ENCODE assay signal across 10 cellular contexts in the genomic region with DNA sequence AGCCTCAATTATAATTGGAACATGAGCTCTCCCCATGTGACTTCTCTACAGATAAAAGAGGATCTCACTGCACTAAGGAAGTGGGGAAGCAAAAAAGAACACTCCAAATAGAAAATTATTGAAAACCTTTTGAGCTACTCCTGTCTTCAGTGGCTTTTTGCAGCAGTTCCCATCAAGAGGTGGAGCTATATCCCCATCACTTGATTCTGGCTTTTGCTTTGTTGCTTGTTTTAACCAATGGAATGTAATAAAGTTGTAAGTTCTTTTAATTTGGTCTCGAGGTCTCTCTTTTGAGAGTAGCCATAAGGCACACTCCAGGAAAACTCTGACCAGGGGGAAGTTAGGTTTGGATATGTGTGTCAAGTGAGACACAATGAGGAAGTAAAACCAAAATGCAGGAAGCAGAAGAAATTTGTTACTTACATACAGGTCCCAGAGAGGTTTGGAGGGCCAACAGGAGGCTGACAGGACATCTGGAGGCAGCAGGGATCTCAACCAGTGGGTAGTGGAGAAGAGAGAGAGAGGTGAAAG.
DNase-seq lines count a peak whose midpoint lies in the region; ATAC-seq and TF ChIP-seq lines count a peak whose summit lies in the region.
"Had no signal": no experiment of that assay in that cellular context is flagged by ENCODE, and none has a peak within 500 bp of the region (broad histone marks: within the 10 kb centered on the region; RNA-seq: fewer than 3 reads in every experiment).

No MANE protein-coding gene starts in this region.

- no peak overlapping the region for H3K4me2 ChIP-seq in MM.1S (ENCODE audit: low read depth, low read length)

- no peaks in the 10 kb centered on the region for H3K27me3 Mint-ChIP-seq in activated T-cell treated with anti-CD3 and anti-CD28 coated beads, Interleukin-2, amount 50 U/mL, for 4 hours (ENCODE audit: low read depth)

- ATAC-seq in HG02973 (IDR thresholded peaks at IDR 0.05; ENCODE audit: unreplicated experiment), result peak; percentile 24
- ATAC-seq in activated T-cell treated with anti-CD3 and anti-CD28 coated beads, Interleukin-2, amount 50 U/mL, for 4 hours, result no peak

- H3K9me3 ChIP-seq in esophagus muscularis mucosa (no peaks in the 10 kb centered on the region), MM.1S (replicated peaks; ENCODE audit: insufficient read depth, low read length) (no peaks in the 10 kb centered on the region)
- H3K9me3 ChIP-seq: right lobe of liver had no signal

- no peak for TF ChIP-seq EP300 in esophagus muscularis mucosa (IDR thresholded peaks at IDR 0.05)

- no peaks in the 10 kb centered on the region for H3K36me3 Mint-ChIP-seq in activated T-cell treated with anti-CD3 and anti-CD28 coated beads, Interleukin-2, amount 50 U/mL, for 4 hours (ENCODE audit: insufficient read depth)

- TF ChIP-seq POLR2A in esophagus muscularis mucosa (IDR thresholded peaks at IDR 0.05; ENCODE audit: low read depth), result no peak

- H2AFZ ChIP-seq in MM.1S (ENCODE audit: low read length), result no peak overlapping the region

- intact Hi-C loops in esophagus muscularis mucosa (cut with DNase I), result no loop called here

- H3K4me3 ChIP-seq in esophagus muscularis mucosa, result no peak overlapping the region
- no peak overlapping the region for H3K4me3 ChIP-seq in MM.1S (ENCODE audit: low read length)
- H3K4me3 ChIP-seq: right lobe of liver had no signal

- H3K9ac ChIP-seq in MM.1S (ENCODE audit: low read length), result no peak overlapping the region

- no peak for TF ChIP-seq CTCF in esophagus muscularis mucosa (IDR thresholded peaks at IDR 0.05)
- no peak; the same call in 1 of the 2 replicates for TF ChIP-seq CTCF in MM.1S (IDR thresholded peaks at IDR 0.05; ENCODE audit: low read length)

- H3K36me3 ChIP-seq in esophagus muscularis mucosa (no peaks in the 10 kb centered on the region), MM.1S (replicated peaks; ENCODE audit: insufficient read depth, low read length) (no peaks in the 10 kb centered on the region)
- H3K36me3 ChIP-seq: right lobe of liver had no signal

- no peaks in the 10 kb centered on the region for H3K79me2 ChIP-seq in MM.1S (ENCODE audit: low read length)

- no peak overlapping the region for H3K27ac ChIP-seq in esophagus muscularis mucosa (replicated peaks in 1 of 4)
- H3K27ac ChIP-seq in MM.1S (ENCODE audit: low read length), result no peak overlapping the region
- H3K27ac ChIP-seq: right lobe of liver had no signal

- H3K4me1 Mint-ChIP-seq in activated T-cell treated with anti-CD3 and anti-CD28 coated beads, Interleukin-2, amount 50 U/mL, for 4 hours (ENCODE audit: low read depth), result no peaks in the 10 kb centered on the region

- 58% methylated on average over 1 of the region's 1 CpG for WGBS in esophagus muscularis mucosa

- H3K9me3 Mint-ChIP-seq in activated T-cell treated with anti-CD3 and anti-CD28 coated beads, Interleukin-2, amount 50 U/mL, for 4 hours, result no peaks in the 10 kb centered on the region

- H3K4me1 ChIP-seq in esophagus muscularis mucosa (no peaks in the 10 kb centered on the region), MM.1S (ENCODE audit: low read length) (0 out of 2 replicates have a peak, but pooled peaks cover 11% of the 10 kb centered on the region)
- H3K4me1 ChIP-seq: right lobe of liver had no signal

- H3F3A ChIP-seq in MM.1S (ENCODE audit: insufficient read depth, low read length), result no peaks in the 10 kb centered on the region

- H4K20me1 ChIP-seq in MM.1S (ENCODE audit: insufficient read depth, low read length), result no peaks in the 10 kb centered on the region

- H3K4me3 Mint-ChIP-seq in activated T-cell treated with anti-CD3 and anti-CD28 coated beads, Interleukin-2, amount 50 U/mL, for 4 hours, result no peak overlapping the region

- DNase-seq in AG08396 (ENCODE audit: low spot score) (peak; percentile 16), amniotic epithelial cell (ENCODE audit: low read depth) (peak; percentile 55), inferior parietal cortex (ENCODE audit: extremely low spot score) (peak; percentile 5), esophagus muscularis mucosa (ENCODE audit: extremely low spot score) (no peak), MM.1S (no peak)
- DNase-seq in activated CD8-positive, alpha-beta memory T cell treated with anti-CD3 and anti-CD28 coated beads, Interleukin-2, amount 50 U/mL, for 4 hours, result no peak
- DNase-seq in activated T-cell treated with anti-CD3 and anti-CD28 coated beads, Interleukin-2, amount 50 U/mL, for 4 hours, result no peak
- DNase-seq: NCI-H2029 treated with DMSO at 0.1 percent for 48 hours, right lobe of liver had no signal

- no peaks in the 10 kb centered on the region for H3K9me2 ChIP-seq in MM.1S (replicated peaks; ENCODE audit: insufficient read depth, low read length)

- H3K27me3 ChIP-seq in esophagus muscularis mucosa (no peaks in the 10 kb centered on the region), MM.1S (replicated peaks; ENCODE audit: insufficient read depth, low read length) (no peaks in the 10 kb centered on the region)
- H3K27me3 ChIP-seq: right lobe of liver had no signal

Comparison
In these comparisons a context has a peak if more than half of its experiments do, and no peak if none do; other contexts are left out.
1. DNase-seq: peak in AG08396 (single experiment), amniotic epithelial cell (single experiment) and inferior parietal cortex (single experiment); none in esophagus muscularis mucosa (single experiment), activated CD8-positive, alpha-beta memory T cell treated with anti-CD3 and anti-CD28 coated beads, Interleukin-2, amount 50 U/mL, for 4 hours (single experiment), MM.1S (single experiment) and activated T-cell treated with anti-CD3 and anti-CD28 coated beads, Interleukin-2, amount 50 U/mL, for 4 hours (single experiment).